In genomic region chr16:74570412-74571301, GRCh38 we compare ENCODE assay signal across 1 cellular context.
A peak's percentile ranks its signal among the peaks of the same experiment; 100 is the strongest.
TF ChIP-seq lines count a peak whose summit lies in the region.

No MANE protein-coding gene starts in this region.

TF ChIP-seq in HepG2, 621 proteins besides CTCF, POLR2A, EP300 and RAD21 (continues in another document):
- TF ChIP-seq, protein P1, sequence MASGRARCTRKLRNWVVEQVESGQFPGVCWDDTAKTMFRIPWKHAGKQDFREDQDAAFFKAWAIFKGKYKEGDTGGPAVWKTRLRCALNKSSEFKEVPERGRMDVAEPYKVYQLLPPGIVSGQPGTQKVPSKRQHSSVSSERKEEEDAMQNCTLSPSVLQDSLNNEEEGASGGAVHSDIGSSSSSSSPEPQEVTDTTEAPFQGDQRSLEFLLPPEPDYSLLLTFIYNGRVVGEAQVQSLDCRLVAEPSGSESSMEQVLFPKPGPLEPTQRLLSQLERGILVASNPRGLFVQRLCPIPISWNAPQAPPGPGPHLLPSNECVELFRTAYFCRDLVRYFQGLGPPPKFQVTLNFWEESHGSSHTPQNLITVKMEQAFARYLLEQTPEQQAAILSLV (CRISPR knock-in tag; IDR thresholded peaks at IDR 0.05; ENCODE audit: borderline replicate concordance), result no peak
- TF ChIP-seq, protein P2, sequence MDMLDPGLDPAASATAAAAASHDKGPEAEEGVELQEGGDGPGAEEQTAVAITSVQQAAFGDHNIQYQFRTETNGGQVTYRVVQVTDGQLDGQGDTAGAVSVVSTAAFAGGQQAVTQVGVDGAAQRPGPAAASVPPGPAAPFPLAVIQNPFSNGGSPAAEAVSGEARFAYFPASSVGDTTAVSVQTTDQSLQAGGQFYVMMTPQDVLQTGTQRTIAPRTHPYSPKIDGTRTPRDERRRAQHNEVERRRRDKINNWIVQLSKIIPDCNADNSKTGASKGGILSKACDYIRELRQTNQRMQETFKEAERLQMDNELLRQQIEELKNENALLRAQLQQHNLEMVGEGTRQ (IDR thresholded peaks at IDR 0.05; ENCODE audit: low read depth, low read length), result no peak
- TF ChIP-seq, protein P2 (CRISPR knock-in tag; IDR thresholded peaks at IDR 0.05; ENCODE audit: borderline replicate concordance), result no peak
- TF ChIP-seq HNRNPUL1 (IDR thresholded peaks at IDR 0.05; ENCODE audit: low read depth, low read length), result no peak
- TF ChIP-seq NCOA2 (CRISPR knock-in tag; IDR thresholded peaks at IDR 0.05), result peak; percentile 52
- TF ChIP-seq, protein P3, sequence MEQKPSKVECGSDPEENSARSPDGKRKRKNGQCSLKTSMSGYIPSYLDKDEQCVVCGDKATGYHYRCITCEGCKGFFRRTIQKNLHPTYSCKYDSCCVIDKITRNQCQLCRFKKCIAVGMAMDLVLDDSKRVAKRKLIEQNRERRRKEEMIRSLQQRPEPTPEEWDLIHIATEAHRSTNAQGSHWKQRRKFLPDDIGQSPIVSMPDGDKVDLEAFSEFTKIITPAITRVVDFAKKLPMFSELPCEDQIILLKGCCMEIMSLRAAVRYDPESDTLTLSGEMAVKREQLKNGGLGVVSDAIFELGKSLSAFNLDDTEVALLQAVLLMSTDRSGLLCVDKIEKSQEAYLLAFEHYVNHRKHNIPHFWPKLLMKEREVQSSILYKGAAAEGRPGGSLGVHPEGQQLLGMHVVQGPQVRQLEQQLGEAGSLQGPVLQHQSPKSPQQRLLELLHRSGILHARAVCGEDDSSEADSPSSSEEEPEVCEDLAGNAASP (CRISPR knock-in tag; IDR thresholded peaks at IDR 0.05; ENCODE audit: borderline replicate concordance), result no peak; the same call in 1 of the 2 replicates
- TF ChIP-seq ZFP62 (CRISPR knock-in tag; IDR thresholded peaks at IDR 0.05), result no peak
- peak; percentile 72; the same call in 1 of the 2 replicates for TF ChIP-seq FOXJ3 (CRISPR knock-in tag; IDR thresholded peaks at IDR 0.05; ENCODE audit: borderline replicate concordance)
- TF ChIP-seq MATR3 (CRISPR knock-in tag; IDR thresholded peaks at IDR 0.05), result no peak
- TF ChIP-seq BRF2 (CRISPR knock-in tag; IDR thresholded peaks at IDR 0.05), result no peak
- TF ChIP-seq NRL (CRISPR knock-in tag; IDR thresholded peaks at IDR 0.05; ENCODE audit: borderline replicate concordance), result peak; percentile 63; the same call in 1 of the 2 replicates
- TF ChIP-seq PRDM10 (CRISPR knock-in tag; IDR thresholded peaks at IDR 0.05; ENCODE audit: low read depth), result no peak
- TF ChIP-seq ZNF598 (CRISPR knock-in tag; IDR thresholded peaks at IDR 0.05; ENCODE audit: borderline replicate concordance), result no peak
- peak; percentile 88 for TF ChIP-seq HOXA3 (CRISPR knock-in tag; IDR thresholded peaks at IDR 0.05)
- TF ChIP-seq, protein P4, sequence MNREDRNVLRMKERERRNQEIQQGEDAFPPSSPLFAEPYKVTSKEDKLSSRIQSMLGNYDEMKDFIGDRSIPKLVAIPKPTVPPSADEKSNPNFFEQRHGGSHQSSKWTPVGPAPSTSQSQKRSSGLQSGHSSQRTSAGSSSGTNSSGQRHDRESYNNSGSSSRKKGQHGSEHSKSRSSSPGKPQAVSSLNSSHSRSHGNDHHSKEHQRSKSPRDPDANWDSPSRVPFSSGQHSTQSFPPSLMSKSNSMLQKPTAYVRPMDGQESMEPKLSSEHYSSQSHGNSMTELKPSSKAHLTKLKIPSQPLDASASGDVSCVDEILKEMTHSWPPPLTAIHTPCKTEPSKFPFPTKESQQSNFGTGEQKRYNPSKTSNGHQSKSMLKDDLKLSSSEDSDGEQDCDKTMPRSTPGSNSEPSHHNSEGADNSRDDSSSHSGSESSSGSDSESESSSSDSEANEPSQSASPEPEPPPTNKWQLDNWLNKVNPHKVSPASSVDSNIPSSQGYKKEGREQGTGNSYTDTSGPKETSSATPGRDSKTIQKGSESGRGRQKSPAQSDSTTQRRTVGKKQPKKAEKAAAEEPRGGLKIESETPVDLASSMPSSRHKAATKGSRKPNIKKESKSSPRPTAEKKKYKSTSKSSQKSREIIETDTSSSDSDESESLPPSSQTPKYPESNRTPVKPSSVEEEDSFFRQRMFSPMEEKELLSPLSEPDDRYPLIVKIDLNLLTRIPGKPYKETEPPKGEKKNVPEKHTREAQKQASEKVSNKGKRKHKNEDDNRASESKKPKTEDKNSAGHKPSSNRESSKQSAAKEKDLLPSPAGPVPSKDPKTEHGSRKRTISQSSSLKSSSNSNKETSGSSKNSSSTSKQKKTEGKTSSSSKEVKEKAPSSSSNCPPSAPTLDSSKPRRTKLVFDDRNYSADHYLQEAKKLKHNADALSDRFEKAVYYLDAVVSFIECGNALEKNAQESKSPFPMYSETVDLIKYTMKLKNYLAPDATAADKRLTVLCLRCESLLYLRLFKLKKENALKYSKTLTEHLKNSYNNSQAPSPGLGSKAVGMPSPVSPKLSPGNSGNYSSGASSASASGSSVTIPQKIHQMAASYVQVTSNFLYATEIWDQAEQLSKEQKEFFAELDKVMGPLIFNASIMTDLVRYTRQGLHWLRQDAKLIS (CRISPR knock-in tag; IDR thresholded peaks at IDR 0.05), result no peak
- peak; percentile 33; the same call in 1 of the 2 replicates for TF ChIP-seq ZNF3 (CRISPR knock-in tag; IDR thresholded peaks at IDR 0.05)
- no peak for TF ChIP-seq KDM2A (CRISPR knock-in tag; IDR thresholded peaks at IDR 0.05; ENCODE audit: borderline replicate concordance, low read depth)
- TF ChIP-seq MXD4 (CRISPR knock-in tag; IDR thresholded peaks at IDR 0.05), result peak; percentile 80
- TF ChIP-seq ZEB1 (IDR thresholded peaks at IDR 0.05; ENCODE audit: insufficient replicate concordance, low read depth), result peak; percentile 83
- no peak for TF ChIP-seq ZNF576 (CRISPR knock-in tag; IDR thresholded peaks at IDR 0.05)
- TF ChIP-seq EEA1 (CRISPR knock-in tag; IDR thresholded peaks at IDR 0.05; ENCODE audit: borderline replicate concordance), result no peak
- TF ChIP-seq NFKBIZ (CRISPR knock-in tag; IDR thresholded peaks at IDR 0.05), result 0 out of 2 replicates have a peak, but pooled peaks have one; percentile 24
- TF ChIP-seq ZFP90 (CRISPR knock-in tag; IDR thresholded peaks at IDR 0.05; ENCODE audit: borderline replicate concordance), result 0 out of 2 replicates have a peak, but pooled peaks have one; percentile 40
- TF ChIP-seq ZFP41 (CRISPR knock-in tag; IDR thresholded peaks at IDR 0.05; ENCODE audit: borderline replicate concordance), result no peak
- TF ChIP-seq, protein P5, sequence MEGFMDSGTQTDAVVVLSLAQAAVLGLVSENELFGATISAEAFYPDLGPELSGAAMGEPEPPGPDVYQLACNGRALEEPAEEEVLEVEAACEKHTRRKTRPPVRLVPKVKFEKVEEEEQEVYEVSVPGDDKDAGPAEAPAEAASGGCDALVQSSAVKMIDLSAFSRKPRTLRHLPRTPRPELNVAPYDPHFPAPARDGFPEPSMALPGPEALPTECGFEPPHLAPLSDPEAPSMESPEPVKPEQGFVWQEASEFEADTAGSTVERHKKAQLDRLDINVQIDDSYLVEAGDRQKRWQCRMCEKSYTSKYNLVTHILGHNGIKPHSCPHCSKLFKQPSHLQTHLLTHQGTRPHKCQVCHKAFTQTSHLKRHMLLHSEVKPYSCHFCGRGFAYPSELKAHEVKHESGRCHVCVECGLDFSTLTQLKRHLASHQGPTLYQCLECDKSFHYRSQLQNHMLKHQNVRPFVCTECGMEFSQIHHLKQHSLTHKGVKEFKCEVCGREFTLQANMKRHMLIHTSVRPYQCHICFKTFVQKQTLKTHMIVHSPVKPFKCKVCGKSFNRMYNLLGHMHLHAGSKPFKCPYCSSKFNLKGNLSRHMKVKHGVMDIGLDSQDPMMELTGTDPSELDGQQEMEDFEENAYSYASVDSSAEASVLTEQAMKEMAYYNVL (CRISPR knock-in tag; IDR thresholded peaks at IDR 0.05; ENCODE audit: borderline replicate concordance), result no peak
- TF ChIP-seq MTA1 (CRISPR knock-in tag; IDR thresholded peaks at IDR 0.05; ENCODE audit: borderline replicate concordance), result no peak; the same call in 1 of the 2 replicates
- peak; percentile 54 to 63; a peak in 2 of 4 replicates for TF ChIP-seq NR2F1 (CRISPR knock-in tag; IDR thresholded peaks at IDR 0.05)
- TF ChIP-seq ZNF382 (CRISPR knock-in tag; IDR thresholded peaks at IDR 0.05; ENCODE audit: borderline replicate concordance), result no peak
- TF ChIP-seq, protein P6, sequence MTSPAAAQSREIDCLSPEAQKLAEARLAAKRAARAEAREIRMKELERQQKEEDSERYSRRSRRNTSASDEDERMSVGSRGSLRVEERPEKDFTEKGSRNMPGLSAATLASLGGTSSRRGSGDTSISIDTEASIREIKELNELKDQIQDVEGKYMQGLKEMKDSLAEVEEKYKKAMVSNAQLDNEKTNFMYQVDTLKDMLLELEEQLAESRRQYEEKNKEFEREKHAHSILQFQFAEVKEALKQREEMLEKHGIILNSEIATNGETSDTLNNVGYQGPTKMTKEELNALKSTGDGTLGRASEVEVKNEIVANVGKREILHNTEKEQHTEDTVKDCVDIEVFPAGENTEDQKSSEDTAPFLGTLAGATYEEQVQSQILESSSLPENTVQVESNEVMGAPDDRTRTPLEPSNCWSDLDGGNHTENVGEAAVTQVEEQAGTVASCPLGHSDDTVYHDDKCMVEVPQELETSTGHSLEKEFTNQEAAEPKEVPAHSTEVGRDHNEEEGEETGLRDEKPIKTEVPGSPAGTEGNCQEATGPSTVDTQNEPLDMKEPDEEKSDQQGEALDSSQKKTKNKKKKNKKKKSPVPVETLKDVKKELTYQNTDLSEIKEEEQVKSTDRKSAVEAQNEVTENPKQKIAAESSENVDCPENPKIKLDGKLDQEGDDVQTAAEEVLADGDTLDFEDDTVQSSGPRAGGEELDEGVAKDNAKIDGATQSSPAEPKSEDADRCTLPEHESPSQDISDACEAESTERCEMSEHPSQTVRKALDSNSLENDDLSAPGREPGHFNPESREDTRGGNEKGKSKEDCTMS (CRISPR knock-in tag; conservative IDR thresholded peaks at IDR 0.05), result no peak
- TF ChIP-seq ZNF205 (CRISPR knock-in tag; IDR thresholded peaks at IDR 0.05), result no peak; the same call in 1 of the 2 replicates
- no peak for TF ChIP-seq ARID2 (CRISPR knock-in tag; IDR thresholded peaks at IDR 0.05; ENCODE audit: borderline replicate concordance)
- TF ChIP-seq ZNF737 (CRISPR knock-in tag; IDR thresholded peaks at IDR 0.05; ENCODE audit: borderline replicate concordance), result no peak; the same call in 1 of the 2 replicates
- TF ChIP-seq KAT7 (CRISPR knock-in tag; IDR thresholded peaks at IDR 0.05; ENCODE audit: borderline replicate concordance), result no peak
- no peak for TF ChIP-seq XRCC5 (optimal IDR thresholded peaks at IDR 0.05; ENCODE audit: low read length)
- TF ChIP-seq ZFP36L1 (CRISPR knock-in tag; IDR thresholded peaks at IDR 0.05), result 0 out of 2 replicates have a peak, but pooled peaks have one; percentile 27
- no peak; the same call in 1 of the 2 replicates for TF ChIP-seq ELF1 (CRISPR knock-in tag; IDR thresholded peaks at IDR 0.05)
- TF ChIP-seq ZNF335 (CRISPR knock-in tag; IDR thresholded peaks at IDR 0.05), result no peak
- no peak for TF ChIP-seq ZNF549 (CRISPR knock-in tag; IDR thresholded peaks at IDR 0.05)
- TF ChIP-seq CHD2 (IDR thresholded peaks at IDR 0.05; ENCODE audit: low read depth, low read length), result no peak
- no peak; the same call in 1 of the 2 replicates for TF ChIP-seq ETV5 (CRISPR knock-in tag; IDR thresholded peaks at IDR 0.05; ENCODE audit: borderline replicate concordance)
- no peak; the same call in 1 of the 2 replicates for TF ChIP-seq ZNF782 (CRISPR knock-in tag; IDR thresholded peaks at IDR 0.05; ENCODE audit: borderline replicate concordance)
- peak; percentile 81; the same call in 1 of the 2 replicates for TF ChIP-seq HOMEZ (CRISPR knock-in tag; IDR thresholded peaks at IDR 0.05; ENCODE audit: low read depth)
